ENCODE assay signal across 11 cellular contexts in genomic region chr7:129569811-129570215, GRCh38. TPM values are rescaled to one million over a fixed set of nuclear protein-coding genes. Genes with fewer than 3 reads are reported as not detected.
DNase-seq lines count a peak whose midpoint lies in the region; ATAC-seq and TF ChIP-seq lines count a peak whose summit lies in the region.
"Had no signal": no experiment of that assay in that cellular context is flagged by ENCODE, and none has a peak within 500 bp of the region (broad histone marks: within the 10 kb centered on the region; RNA-seq: fewer than 3 reads in every experiment).

No MANE protein-coding gene starts in this region.

- DNase-seq in GM04504 (ENCODE audit: low read depth) = peak; percentile 76
- peak; percentile 93 for DNase-seq in PC-3
- peak; percentile 59 for DNase-seq in epithelial cell of prostate (ENCODE audit: low read depth, low spot score)
- DNase-seq in osteoblast (ENCODE audit: insufficient read length, low spot score, missing footprints) = peak; percentile 88
- no peak for DNase-seq in iPS-NIHi7 (ENCODE audit: extremely low spot score)
- no peak for DNase-seq in NCI-H1105 (lab: John Stamatoyannopoulos, UW)
- DNase-seq in NCI-H1092 (lab: John Stamatoyannopoulos, UW) = no peak
- DNase-seq in GF-D8 (lab: John Stamatoyannopoulos, UW) = no peak
- DNase-seq: activated CD4-positive, alpha-beta T cell treated with anti-CD3 and anti-CD28 coated beads, Interleukin-2, amount 10 ng/mL, durations not matched to agents 24 days and 14 days; anterior cingulate cortex had no signal

- no TSS peak for BruUV-seq in PC-3 (replicated peaks; lab: Mats Ljungman, UMichigan)

- CTCF ChIA-PET in PC-3 (lab: Charles Lee) = interaction anchor here (0.6 kb wide), 1 partner anchor 76 kb away, joined by 4 read pairs; no protein-coding TSS in a partner anchor

- H3K9ac ChIP-seq in PC-3 (ENCODE audit: low read length) = no peak overlapping the region; the same call in 1 of the 2 replicates
- H3K9ac ChIP-seq: parathyroid adenoma had no signal

- intact Hi-C loops in PC-3 (cut with micrococcal nuclease) = no loop called here

- H4K20me1 ChIP-seq in PC-3 (ENCODE audit: low read length) = no peaks in the 10 kb centered on the region
- H4K20me1 ChIP-seq in osteoblast (ENCODE audit: insufficient read depth, low read length) = no peaks in the 10 kb centered on the region

- H3K36me3 ChIP-seq in PC-3 (ENCODE audit: low read depth, low read length) (no peaks in the 10 kb centered on the region), osteoblast (ENCODE audit: insufficient read depth, low read length) (no peaks in the 10 kb centered on the region)

- ATAC-seq in PC-3 = peak; percentile 87

- no peaks in the 10 kb centered on the region for H3K9me3 ChIP-seq in PC-3 (ENCODE audit: low read length)
- no peaks in the 10 kb centered on the region for H3K9me3 ChIP-seq in osteoblast (ENCODE audit: low read depth, low read length)

- no peaks in the 10 kb centered on the region for H3F3A ChIP-seq in PC-3 (ENCODE audit: low read length, unreplicated experiment)

- peaks cover 12% of the 10 kb centered on the region for H3K4me1 ChIP-seq in PC-3 (ENCODE audit: insufficient read depth, low read length)
- H3K4me1 ChIP-seq in osteoblast (ENCODE audit: insufficient read depth, low read length) = peaks cover 19% of the 10 kb centered on the region
- H3K4me1 ChIP-seq: parathyroid adenoma had no signal

- TF ChIP-seq CTCF in PC-3 (conservative IDR thresholded peaks at IDR 0.05; ENCODE audit: low read depth, low read length) (no peak), osteoblast (IDR thresholded peaks at IDR 0.05; ENCODE audit: extremely low read depth, low read depth, low read length) (no peak)

- H3K27me3 ChIP-seq in PC-3 (ENCODE audit: low read length) (no peaks in the 10 kb centered on the region), osteoblast (ENCODE audit: insufficient read depth, low read length) (no peaks in the 10 kb centered on the region)

- H3K4me3 ChIP-seq in PC-3 (ENCODE audit: low read length) (peak overlapping the region; percentile 9; the same call in 1 of the 2 replicates), osteoblast (ENCODE audit: insufficient read depth, low read length) (no peak overlapping the region)

- H3K4me2 ChIP-seq in PC-3 (ENCODE audit: low read length) = peak overlapping the region; percentile 70
- peak overlapping the region; percentile 46 for H3K4me2 ChIP-seq in osteoblast (ENCODE audit: insufficient read depth, low read length)

- H3K27ac ChIP-seq in PC-3 (ENCODE audit: low read length) (peak overlapping the region; percentile 63), epithelial cell of prostate (peak overlapping the region; percentile 44), osteoblast (ENCODE audit: low read depth, low read length) (peak overlapping the region; percentile 76)
- H3K27ac ChIP-seq: parathyroid adenoma had no signal

- H3K79me2 ChIP-seq in PC-3 (ENCODE audit: low read length) (no peaks in the 10 kb centered on the region), osteoblast (ENCODE audit: insufficient read depth, low read length) (no peaks in the 10 kb centered on the region)
- H3K79me2 ChIP-seq: parathyroid adenoma had no signal

- H3K9me2 ChIP-seq in PC-3 (replicated peaks; ENCODE audit: low read length) = no peaks in the 10 kb centered on the region

- H2AFZ ChIP-seq in PC-3 (ENCODE audit: low read length) (peak overlapping the region; percentile 56), osteoblast (ENCODE audit: low read length) (no peak overlapping the region)
- H2AFZ ChIP-seq: parathyroid adenoma had no signal

- POLR2A ChIA-PET in PC-3 (lab: Charles Lee; ENCODE audit: unreplicated experiment) = no interaction called here

RNA-seq across cellular contexts. Expression of gene NRF1, which starts 41.7 kb away (rescaled TPM):
- total RNA-seq in PC-3 (2014; rRNA removed) (13.6 and 21.1 TPM in 2 replicates), osteoblast (14.1 and 14.8 TPM in 2 replicates)

Comparison
In these comparisons a context has a peak if more than half of its experiments do, and no peak if none do; other contexts are left out.
1. DNase-seq: peak in GM04504 (single experiment), PC-3 (single experiment), epithelial cell of prostate (single experiment) and osteoblast (single experiment); none in iPS-NIHi7 (single experiment), NCI-H1105 (single experiment), NCI-H1092 (single experiment) and GF-D8 (single experiment).
2. Peak in every context shown above with its lines, with median percentiles within 50 percentile points of each other: H3K27ac ChIP-seq.